In the genomic region with DNA sequence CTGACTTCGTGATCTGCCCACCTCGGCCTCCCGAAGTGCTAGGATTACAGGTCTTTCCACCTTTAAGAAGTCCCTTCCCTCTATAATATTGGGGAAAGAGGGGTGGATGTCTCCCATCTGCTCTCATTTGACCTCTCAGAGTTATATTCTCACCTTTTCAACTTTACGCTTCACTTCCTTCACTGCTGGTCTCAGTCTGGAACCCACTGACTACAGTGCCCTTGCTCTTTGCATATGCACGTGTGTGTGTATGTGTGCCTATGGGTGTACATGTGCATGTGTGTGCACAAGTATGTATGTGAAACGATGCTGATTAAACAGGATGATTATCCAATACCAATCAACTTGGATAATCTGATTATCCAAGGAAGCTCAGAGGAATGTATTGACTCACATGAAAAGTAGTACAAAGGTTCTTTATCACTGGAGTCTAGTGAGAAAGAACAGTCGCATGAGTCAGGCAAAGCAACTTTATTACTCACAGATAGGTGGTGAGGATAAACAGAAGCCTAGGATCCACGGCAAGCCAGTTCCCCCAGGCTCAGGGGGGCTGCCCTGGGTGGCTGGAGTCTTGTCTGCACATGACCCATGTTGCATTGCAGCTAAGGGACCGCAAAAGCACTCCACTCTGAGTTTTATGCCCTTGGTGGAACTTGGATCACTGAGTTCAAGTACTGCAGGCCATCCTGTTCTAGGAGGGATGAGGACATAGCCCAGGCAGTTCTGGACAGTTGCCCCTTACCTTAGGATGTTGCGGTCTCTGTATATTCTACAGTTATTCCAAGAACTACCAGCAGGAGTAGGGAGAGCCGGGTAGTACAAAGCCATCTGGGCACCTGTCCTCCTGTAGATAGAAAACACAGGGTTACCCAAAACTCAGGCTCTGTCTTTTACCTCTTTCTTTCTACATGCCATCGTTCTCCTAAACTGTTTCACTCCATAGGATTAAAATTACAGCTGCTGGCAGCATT, we compare ENCODE assay signal across 1 cellular context.
TF ChIP-seq lines count a peak whose summit lies in the region.

No MANE protein-coding gene starts in this region.

TF ChIP-seq in H1, 55 proteins besides CTCF, POLR2A, EP300 and RAD21:
- no peak for TF ChIP-seq CEBPB (IDR thresholded peaks at IDR 0.05; ENCODE audit: low read depth, low read length)
- TF ChIP-seq, protein P1, sequence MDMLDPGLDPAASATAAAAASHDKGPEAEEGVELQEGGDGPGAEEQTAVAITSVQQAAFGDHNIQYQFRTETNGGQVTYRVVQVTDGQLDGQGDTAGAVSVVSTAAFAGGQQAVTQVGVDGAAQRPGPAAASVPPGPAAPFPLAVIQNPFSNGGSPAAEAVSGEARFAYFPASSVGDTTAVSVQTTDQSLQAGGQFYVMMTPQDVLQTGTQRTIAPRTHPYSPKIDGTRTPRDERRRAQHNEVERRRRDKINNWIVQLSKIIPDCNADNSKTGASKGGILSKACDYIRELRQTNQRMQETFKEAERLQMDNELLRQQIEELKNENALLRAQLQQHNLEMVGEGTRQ (IDR thresholded peaks at IDR 0.05; ENCODE audit: low read length) = no peak
- no peak for TF ChIP-seq CTBP2 (IDR thresholded peaks at IDR 0.05; ENCODE audit: borderline replicate concordance, insufficient read depth, insufficient read length, low read length)
- TF ChIP-seq TBP (IDR thresholded peaks at IDR 0.05; ENCODE audit: low read depth, low read length) = no peak
- TF ChIP-seq RFX5 (IDR thresholded peaks at IDR 0.05; ENCODE audit: borderline replicate concordance, low read depth, low read length) = no peak
- no peak for TF ChIP-seq RBBP5 (IDR thresholded peaks at IDR 0.05; ENCODE audit: borderline replicate concordance, low read depth, low read length)
- TF ChIP-seq KDM5A (IDR thresholded peaks at IDR 0.05; ENCODE audit: low read length) = no peak
- no peak for TF ChIP-seq CREB1 (IDR thresholded peaks at IDR 0.05)
- no peak for TF ChIP-seq EGR1 (IDR thresholded peaks at IDR 0.05; ENCODE audit: borderline replicate concordance, low read depth, low read length)
- TF ChIP-seq, protein P2, sequence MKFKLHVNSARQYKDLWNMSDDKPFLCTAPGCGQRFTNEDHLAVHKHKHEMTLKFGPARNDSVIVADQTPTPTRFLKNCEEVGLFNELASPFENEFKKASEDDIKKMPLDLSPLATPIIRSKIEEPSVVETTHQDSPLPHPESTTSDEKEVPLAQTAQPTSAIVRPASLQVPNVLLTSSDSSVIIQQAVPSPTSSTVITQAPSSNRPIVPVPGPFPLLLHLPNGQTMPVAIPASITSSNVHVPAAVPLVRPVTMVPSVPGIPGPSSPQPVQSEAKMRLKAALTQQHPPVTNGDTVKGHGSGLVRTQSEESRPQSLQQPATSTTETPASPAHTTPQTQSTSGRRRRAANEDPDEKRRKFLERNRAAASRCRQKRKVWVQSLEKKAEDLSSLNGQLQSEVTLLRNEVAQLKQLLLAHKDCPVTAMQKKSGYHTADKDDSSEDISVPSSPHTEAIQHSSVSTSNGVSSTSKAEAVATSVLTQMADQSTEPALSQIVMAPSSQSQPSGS (IDR thresholded peaks at IDR 0.05; ENCODE audit: low read length) = no peak
- TF ChIP-seq RNF2 (IDR thresholded peaks at IDR 0.05; ENCODE audit: borderline replicate concordance, low read depth, low read length, missing control alignments, poor library complexity, severe bottlenecking) = no peak
- no peak for TF ChIP-seq KDM1A (IDR thresholded peaks at IDR 0.05; ENCODE audit: borderline replicate concordance, low read length)
- no peak for TF ChIP-seq SAP30 (IDR thresholded peaks at IDR 0.05; ENCODE audit: insufficient read depth, insufficient replicate concordance, low read length)
- no peak for TF ChIP-seq TAF7 (optimal IDR thresholded peaks at IDR 0.05; ENCODE audit: borderline replicate concordance, low read depth, low read length)
- TF ChIP-seq E2F6 (IDR thresholded peaks at IDR 0.05) = no peak
- TF ChIP-seq SP1 (IDR thresholded peaks at IDR 0.05; ENCODE audit: low read depth, low read length) = no peak
- TF ChIP-seq, protein P3, sequence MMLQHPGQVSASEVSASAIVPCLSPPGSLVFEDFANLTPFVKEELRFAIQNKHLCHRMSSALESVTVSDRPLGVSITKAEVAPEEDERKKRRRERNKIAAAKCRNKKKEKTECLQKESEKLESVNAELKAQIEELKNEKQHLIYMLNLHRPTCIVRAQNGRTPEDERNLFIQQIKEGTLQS (IDR thresholded peaks at IDR 0.05; ENCODE audit: insufficient read depth, low read depth, low read length) = no peak
- no peak for TF ChIP-seq BACH1 (IDR thresholded peaks at IDR 0.05; ENCODE audit: low read length)
- no peak for TF ChIP-seq ZNF274 (IDR thresholded peaks at IDR 0.05; ENCODE audit: borderline replicate concordance, extremely low read depth, low read length)
- no peak for TF ChIP-seq ASH2L (IDR thresholded peaks at IDR 0.05; ENCODE audit: low read length)
TF ChIP-seq in H1: peak in this region for 0.
